ENCODE assay signal across 32 cellular contexts in genomic region chr2:75475049-75475448, GRCh38.
"Had no signal": no experiment of that assay in that cellular context is flagged by ENCODE, and none has a peak within 500 bp of the region (broad histone marks: within the 10 kb centered on the region; RNA-seq: fewer than 3 reads in every experiment).

No MANE protein-coding gene starts in this region.

- ATAC-seq: activated CD4-positive, CD25-positive, alpha-beta regulatory T cell treated with anti-CD3 and anti-CD28 coated beads, Interleukin-2, amount 50 U/mL, for 24 hours; activated CD8-positive, alpha-beta T cell treated with anti-CD3 and anti-CD28 coated beads for 36 hours; activated naive CD8-positive, alpha-beta T cell treated with anti-CD3 and anti-CD28 coated beads, Interleukin-2, amount 50 U/mL, for 24 hours; activated T-cell treated with anti-CD3 and anti-CD28 coated beads, Interleukin-2, amount 50 U/mL, for 4 hours; activated T-helper 17 cell treated with anti-CD3 and anti-CD28 coated beads, Interleukin-2, amount 50 U/mL, for 72 hours; body of pancreas; effector memory CD8-positive, alpha-beta T cell; foreskin keratinocyte; gastrocnemius medialis; heart left ventricle had no signal

- H3K27me3 ChIP-seq: body of pancreas, foreskin keratinocyte, gastrocnemius medialis, heart left ventricle had no signal

- H3K4me1 ChIP-seq: adrenal gland, body of pancreas, esophagus muscularis mucosa, foreskin keratinocyte, gastrocnemius medialis had no signal

- H3K9me3 Mint-ChIP-seq: activated B cell treated with CpG ODN at 0.5 μM for 24 hours; activated CD8-positive, alpha-beta T cell treated with anti-CD3 and anti-CD28 coated beads for 36 hours; activated naive CD4-positive, alpha-beta T cell treated with anti-CD3 and anti-CD28 coated beads for 36 hours; activated naive CD4-positive, alpha-beta T cell treated with anti-CD3 and anti-CD28 coated beads, Interleukin-2, amount 50 U/mL, for 24 hours; activated naive CD8-positive, alpha-beta T cell treated with anti-CD3 and anti-CD28 coated beads for 36 hours; activated naive CD8-positive, alpha-beta T cell treated with anti-CD3 and anti-CD28 coated beads, Interleukin-2, amount 50 U/mL, for 24 hours; activated T-cell treated with anti-CD3 and anti-CD28 coated beads, Interleukin-2, amount 50 U/mL, for 4 hours; activated T-helper 17 cell treated with anti-CD3 and anti-CD28 coated beads, Interleukin-2, amount 50 U/mL, for 72 hours; T-helper 1 cell treated with Interleukin-12 subunit alpha and Interleukin-12 subunit beta and Interleukin-4 antibody, amounts not matched to agents 30 μg/mL and 1 μg/mL, for 36 hours had no signal

- DNase-seq: activated B cell treated with CpG ODN at 0.5 μM for 24 hours; activated CD4-positive, alpha-beta T cell treated with anti-CD3 and anti-CD28 coated beads for 48 hours; activated CD4-positive, alpha-beta T cell treated with anti-CD3 and anti-CD28 coated beads, Interleukin-2, amount 50 U/mL, for 1 hour; activated CD4-positive, alpha-beta T cell treated with anti-CD3 and anti-CD28 coated beads, Interleukin-2, amount 50 U/mL, for 48 hours; activated CD8-positive, alpha-beta memory T cell treated with anti-CD3 and anti-CD28 coated beads for 24 hours; activated CD8-positive, alpha-beta T cell treated with anti-CD3 and anti-CD28 coated beads for 36 hours; activated effector memory CD4-positive, alpha-beta T cell treated with Interleukin-2 at 50 U/mL for 16 hours; activated naive CD4-positive, alpha-beta T cell treated with anti-CD3 and anti-CD28 coated beads for 36 hours; activated naive CD8-positive, alpha-beta T cell treated with anti-CD3 and anti-CD28 coated beads for 36 hours; activated naive CD8-positive, alpha-beta T cell treated with anti-CD3 and anti-CD28 coated beads, Interleukin-2, amount 50 U/mL, for 24 hours; activated T-cell treated with anti-CD3 and anti-CD28 coated beads, Interleukin-2, amount 50 U/mL, for 4 hours; adrenal gland; amygdala; aorta; body of pancreas; caudate nucleus; cortex of kidney; dermis blood vessel endothelial cell; effector CD4-positive, alpha-beta T cell; effector memory CD8-positive, alpha-beta T cell; erythroblast; foreskin keratinocyte; gastrocnemius medialis; glutamatergic neuron; heart left ventricle; T-helper 9 cell; WERI-Rb-1 had no signal

- H3K27ac ChIP-seq: adrenal gland, body of pancreas, esophagus muscularis mucosa, foreskin keratinocyte, gastrocnemius medialis, heart left ventricle, WERI-Rb-1 had no signal

- H3K36me3 ChIP-seq: adrenal gland, esophagus muscularis mucosa, gastrocnemius medialis, heart left ventricle, WERI-Rb-1 had no signal

- H3K36me3 Mint-ChIP-seq: activated naive CD4-positive, alpha-beta T cell treated with anti-CD3 and anti-CD28 coated beads, Interleukin-2, amount 50 U/mL, for 24 hours; activated naive CD8-positive, alpha-beta T cell treated with anti-CD3 and anti-CD28 coated beads for 36 hours had no signal

- H3K27ac Mint-ChIP-seq: activated B cell treated with CpG ODN at 0.5 μM for 24 hours; activated CD8-positive, alpha-beta T cell treated with anti-CD3 and anti-CD28 coated beads for 36 hours; activated naive CD4-positive, alpha-beta T cell treated with anti-CD3 and anti-CD28 coated beads for 36 hours; activated naive CD4-positive, alpha-beta T cell treated with anti-CD3 and anti-CD28 coated beads, Interleukin-2, amount 50 U/mL, for 24 hours; activated naive CD8-positive, alpha-beta T cell treated with anti-CD3 and anti-CD28 coated beads for 36 hours; activated naive CD8-positive, alpha-beta T cell treated with anti-CD3 and anti-CD28 coated beads, Interleukin-2, amount 50 U/mL, for 24 hours; activated T-helper 17 cell treated with anti-CD3 and anti-CD28 coated beads, Interleukin-2, amount 50 U/mL, for 72 hours; effector memory CD8-positive, alpha-beta T cell; T-helper 1 cell treated with Interleukin-12 subunit alpha and Interleukin-12 subunit beta and Interleukin-4 antibody, amounts not matched to agents 30 μg/mL and 1 μg/mL, for 36 hours had no signal

- H3K9me3 ChIP-seq: adrenal gland, body of pancreas, esophagus muscularis mucosa, gastrocnemius medialis, heart left ventricle had no signal

- H3K4me3 ChIP-seq: adrenal gland, body of pancreas, esophagus muscularis mucosa, gastrocnemius medialis, heart left ventricle had no signal

- H3K4me3 Mint-ChIP-seq: activated B cell treated with CpG ODN at 0.5 μM for 24 hours; activated CD8-positive, alpha-beta T cell treated with anti-CD3 and anti-CD28 coated beads for 36 hours; activated naive CD4-positive, alpha-beta T cell treated with anti-CD3 and anti-CD28 coated beads for 36 hours; activated naive CD4-positive, alpha-beta T cell treated with anti-CD3 and anti-CD28 coated beads, Interleukin-2, amount 50 U/mL, for 24 hours; activated naive CD8-positive, alpha-beta T cell treated with anti-CD3 and anti-CD28 coated beads for 36 hours; activated naive CD8-positive, alpha-beta T cell treated with anti-CD3 and anti-CD28 coated beads, Interleukin-2, amount 50 U/mL, for 24 hours; activated T-cell treated with anti-CD3 and anti-CD28 coated beads, Interleukin-2, amount 50 U/mL, for 4 hours; activated T-helper 17 cell treated with anti-CD3 and anti-CD28 coated beads, Interleukin-2, amount 50 U/mL, for 72 hours; effector memory CD8-positive, alpha-beta T cell; T-helper 1 cell treated with Interleukin-12 subunit alpha and Interleukin-12 subunit beta and Interleukin-4 antibody, amounts not matched to agents 30 μg/mL and 1 μg/mL, for 36 hours had no signal

- H3K4me1 Mint-ChIP-seq: activated B cell treated with CpG ODN at 0.5 μM for 24 hours; activated naive CD4-positive, alpha-beta T cell treated with anti-CD3 and anti-CD28 coated beads, Interleukin-2, amount 50 U/mL, for 24 hours; activated naive CD8-positive, alpha-beta T cell treated with anti-CD3 and anti-CD28 coated beads for 36 hours; activated T-helper 17 cell treated with anti-CD3 and anti-CD28 coated beads, Interleukin-2, amount 50 U/mL, for 72 hours had no signal
